In genomic region chr17:71409137-71409536, GRCh38 we compare ENCODE assay signal across 20 cellular contexts.
A peak's percentile ranks its signal among the peaks of the same experiment; 100 is the strongest.
DNase-seq lines count a peak whose midpoint lies in the region; ATAC-seq, FAIRE-seq and TF ChIP-seq lines count a peak whose summit lies in the region.
"Had no signal": no experiment of that assay in that cellular context is flagged by ENCODE, and none has a peak within 500 bp of the region (broad histone marks: within the 10 kb centered on the region; RNA-seq: fewer than 3 reads in every experiment).

No MANE protein-coding gene starts in this region.

- peak overlapping the region; percentile 96 for H3K27ac ChIP-seq in mammary epithelial cell (ENCODE audit: insufficient read depth, low read depth, low read length)
- H3K27ac ChIP-seq in RWPE2 (ENCODE audit: poor library complexity, severe bottlenecking): peak overlapping the region; percentile 96
- H3K27ac ChIP-seq in smooth muscle cell (ENCODE audit: low read depth): no peak overlapping the region
- H3K27ac ChIP-seq: 22Rv1 had no signal

- no peaks in the 10 kb centered on the region for H3K36me3 Mint-ChIP-seq in MCF 10A (ENCODE audit: insufficient read depth, unreplicated experiment)
- H3K36me3 Mint-ChIP-seq: CD4-positive, CD25-positive, alpha-beta regulatory T cell had no signal

- H3K27me3 ChIP-seq in mammary epithelial cell (ENCODE audit: insufficient read depth, low read length) (no peaks in the 10 kb centered on the region), RWPE2 (ENCODE audit: insufficient read depth, poor library complexity, severe bottlenecking) (no peaks in the 10 kb centered on the region), smooth muscle cell (ENCODE audit: low read depth) (no peaks in the 10 kb centered on the region)
- H3K27me3 ChIP-seq: BE2C had no signal

- BruUV-seq in mammary epithelial cell (replicated peaks; lab: Mats Ljungman, UMichigan) (no TSS peak), MCF 10A (replicated peaks; lab: Mats Ljungman, UMichigan) (no TSS peak)

- CTCF ChIA-PET in mammary epithelial cell (lab: Charles Lee; ENCODE audit: low non-redundant PET): no interaction called here
- CTCF ChIA-PET in MCF 10A (lab: Yijun Ruan, JAX): interaction anchor here (0.7 kb wide), 1 partner anchor 65 kb away, joined by 3 read pairs; no protein-coding TSS in a partner anchor

- 80% methylated on average over 1 of the region's 1 CpG for WGBS in mammary epithelial cell (ENCODE audit: low coverage, missing lambda C conversion rate)
- 71% methylated on average over 1 of the region's 1 CpG for whole genome bisulfite sequencing in smooth muscle cell (ENCODE audit: low lambda C conversion rate)

- no peak overlapping the region for H3K27ac Mint-ChIP-seq in MCF 10A (ENCODE audit: low read depth, unreplicated experiment)
- H3K27ac Mint-ChIP-seq: CD4-positive, CD25-positive, alpha-beta regulatory T cell; GM23338 had no signal

- in situ Hi-C loops in mammary epithelial cell (cut with MboI; ENCODE audit: low sequenced_read_pairs in 2 of 2): loop anchor here in 1 of 2 donors (25.0 kb wide), 1 partner anchor 197 kb away; no protein-coding TSS in a partner anchor

- H3F3A ChIP-seq in smooth muscle cell (ENCODE audit: low read depth): peaks cover 10% of the 10 kb centered on the region

- no peaks in the 10 kb centered on the region for H3K79me2 ChIP-seq in mammary epithelial cell (ENCODE audit: insufficient read depth, low read length)
- no peaks in the 10 kb centered on the region for H3K79me2 ChIP-seq in smooth muscle cell (ENCODE audit: low read depth)

- no peak overlapping the region for H3K9ac ChIP-seq in mammary epithelial cell (ENCODE audit: insufficient read depth, low read length)
- no peak overlapping the region for H3K9ac ChIP-seq in smooth muscle cell (ENCODE audit: low read depth)

- H4K20me1 ChIP-seq in mammary epithelial cell (ENCODE audit: insufficient read depth, low read length) (no peaks in the 10 kb centered on the region), smooth muscle cell (ENCODE audit: low read depth) (no peaks in the 10 kb centered on the region)

- POLR2A ChIA-PET in MCF 10A (lab: Yijun Ruan, JAX): interaction anchor here (0.7 to 1.7 kb wide), 3 partner anchors 15 to 1048 kb away, joined by 3 read pairs; no protein-coding TSS in a partner anchor

- no peak overlapping the region for H3K4me2 ChIP-seq in mammary epithelial cell (ENCODE audit: insufficient read depth, low read depth, low read length)
- no peak overlapping the region for H3K4me2 ChIP-seq in smooth muscle cell
- H3K4me2 ChIP-seq: GM23338 had no signal

- TF ChIP-seq CTCF in mammary epithelial cell (conservative IDR thresholded peaks at IDR 0.05 in 1 of 2, IDR thresholded peaks at IDR 0.05 in 1 of 2; ENCODE audit: extremely low read depth in 1 of 2, insufficient read depth in 1 of 2, low read depth in 1 of 2, low read length in 2 of 2) (no peak), MCF 10A (IDR thresholded peaks at IDR 0.05; ENCODE audit: unreplicated experiment) (no peak), RWPE2 (IDR thresholded peaks at IDR 0.05; ENCODE audit: poor library complexity, severe bottlenecking) (no peak), smooth muscle cell (IDR thresholded peaks at IDR 0.05; ENCODE audit: borderline replicate concordance, insufficient read depth, poor library complexity, severe bottlenecking) (no peak)

- H3K9me3 ChIP-seq in mammary epithelial cell (replicated peaks; ENCODE audit: insufficient read depth, low read length): peaks cover 12% of the 10 kb centered on the region
- no peaks in the 10 kb centered on the region for H3K9me3 ChIP-seq in RWPE2 (ENCODE audit: severe bottlenecking)
- H3K9me3 ChIP-seq in smooth muscle cell (replicated peaks; ENCODE audit: low read depth): no peaks in the 10 kb centered on the region
- H3K9me3 ChIP-seq: BE2C had no signal

- H3K4me1 ChIP-seq in mammary epithelial cell (ENCODE audit: insufficient read depth, low read length): peaks cover 58% of the 10 kb centered on the region
- peaks cover 60% of the 10 kb centered on the region for H3K4me1 ChIP-seq in RWPE2 (ENCODE audit: insufficient read depth, poor library complexity, severe bottlenecking)
- no peaks in the 10 kb centered on the region for H3K4me1 ChIP-seq in smooth muscle cell (ENCODE audit: low read depth)
- H3K4me1 ChIP-seq: BE2C had no signal

- FAIRE-seq in frontal cortex (lab: Jason Lieb, UNC): no peak
- FAIRE-seq: HepG2 had no signal

- no peak overlapping the region for H3K4me3 ChIP-seq in mammary epithelial cell (replicated peaks in 1 of 3; ENCODE audit: insufficient read depth in 1 of 3, low read depth in 2 of 3, low read length in 3 of 3)
- no peak overlapping the region for H3K4me3 ChIP-seq in RWPE2 (ENCODE audit: severe bottlenecking)
- no peak overlapping the region for H3K4me3 ChIP-seq in smooth muscle cell
- H3K4me3 ChIP-seq: GM23338 had no signal

- intact Hi-C loops in mammary epithelial cell (cut with micrococcal nuclease) (no loop called here), MCF 10A (cut with micrococcal nuclease) (no loop called here)

- dilution Hi-C loops in mammary epithelial cell (cut with HindIII; ENCODE audit: low sequenced_read_pairs): loop anchor here (5.0 kb wide), 1 partner anchor 33 kb away; no protein-coding TSS in a partner anchor

- no peaks in the 10 kb centered on the region for H3K27me3 Mint-ChIP-seq in MCF 10A (ENCODE audit: insufficient read depth, unreplicated experiment)
- H3K27me3 Mint-ChIP-seq: CD4-positive, CD25-positive, alpha-beta regulatory T cell had no signal

- DNase-seq in mammary epithelial cell (peak; percentile 13), MCF 10A (ENCODE audit: unreplicated experiment) (no peak), RWPE2 (ENCODE audit: low spot score) (no peak), kidney tubule cell (ENCODE audit: low spot score) (peak; percentile 75), smooth muscle cell (lab: John Stamatoyannopoulos, UW; ENCODE audit: unreplicated experiment) (no peak), T1000 (lab: John Stamatoyannopoulos, UW) (no peak), frontal cortex (ENCODE audit: low spot score in 2 of 2) (no peak), NCI-H146 treated with DMSO at 0.1 percent for 48 hours (lab: John Stamatoyannopoulos, UW; ENCODE audit: unreplicated experiment) (no peak)
- DNase-seq: BE2C; CD4-positive, CD25-positive, alpha-beta regulatory T cell; COR-L47; DMS153; GF-D8; KG1; NCI-H1417 treated with DMSO at 0.1 percent for 48 hours; NCI-H1930; NCI-H524 had no signal

- H3K4me1 Mint-ChIP-seq in MCF 10A (ENCODE audit: insufficient read depth, unreplicated experiment): peaks cover 35% of the 10 kb centered on the region
- H3K4me1 Mint-ChIP-seq: CD4-positive, CD25-positive, alpha-beta regulatory T cell; GM23338 had no signal

- H2AFZ ChIP-seq in mammary epithelial cell (ENCODE audit: low read depth, low read length): no peak overlapping the region
- no peak overlapping the region for H2AFZ ChIP-seq in smooth muscle cell (ENCODE audit: low read depth)
- H2AFZ ChIP-seq: GM23338 had no signal

- H3K9me3 Mint-ChIP-seq in MCF 10A (ENCODE audit: unreplicated experiment): no peaks in the 10 kb centered on the region
- H3K9me3 Mint-ChIP-seq: GM23338 had no signal

- H3K36me3 ChIP-seq in mammary epithelial cell (ENCODE audit: insufficient read depth, low read length) (no peaks in the 10 kb centered on the region), RWPE2 (ENCODE audit: low read depth) (peaks cover 7% of the 10 kb centered on the region; the same call in 1 of the 2 replicates), smooth muscle cell (ENCODE audit: low read depth) (no peaks in the 10 kb centered on the region)
- H3K36me3 ChIP-seq: BE2C had no signal

- no peak for ATAC-seq in RWPE2 (ENCODE audit: low read depth)
- ATAC-seq: GM23338, HepG2 had no signal

- no peak overlapping the region for H3K4me3 Mint-ChIP-seq in MCF 10A (ENCODE audit: unreplicated experiment)
- H3K4me3 Mint-ChIP-seq: CD4-positive, CD25-positive, alpha-beta regulatory T cell; GM23338 had no signal

Comparison
In these comparisons a context has a peak if more than half of its experiments do, and no peak if none do; other contexts are left out.
1. DNase-seq: peak in mammary epithelial cell (single experiment) and kidney tubule cell (single experiment); none in MCF 10A (single experiment), RWPE2 (single experiment), smooth muscle cell (single experiment), T1000 (single experiment), frontal cortex (0 of 2) and NCI-H146 treated with DMSO at 0.1 percent for 48 hours (single experiment).